Comparison of ENCODE assay signal across 16 cellular contexts in the genomic region with DNA sequence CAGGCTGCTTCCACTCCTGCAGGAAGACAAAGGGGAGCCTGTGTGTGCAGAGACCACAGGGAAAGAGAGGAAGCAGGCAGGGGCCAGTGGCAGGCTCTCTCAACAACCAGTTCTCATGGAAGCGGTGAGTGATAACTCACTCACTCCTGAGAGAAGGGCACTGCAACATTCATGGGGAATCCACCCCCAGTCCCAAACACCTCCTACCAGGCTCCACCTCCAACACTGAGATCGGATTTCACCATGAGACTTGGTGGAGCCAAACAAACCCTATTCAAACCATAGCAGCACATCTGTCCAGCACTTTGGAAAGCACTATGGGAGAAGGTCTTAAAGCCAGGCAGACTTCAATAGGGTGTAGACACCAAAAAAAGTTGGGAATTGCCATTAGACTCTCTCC.
DNase-seq lines count a peak whose midpoint lies in the region; TF ChIP-seq lines count a peak whose summit lies in the region.
"Had no signal": no experiment of that assay in that cellular context is flagged by ENCODE, and none has a peak within 500 bp of the region (broad histone marks: within the 10 kb centered on the region; RNA-seq: fewer than 3 reads in every experiment).

No MANE protein-coding gene starts in this region.

- no peak overlapping the region for H2AK5ac ChIP-seq in mesendoderm (ENCODE audit: low read length)

- no peaks in the 10 kb centered on the region for H3K79me1 ChIP-seq in mesendoderm (ENCODE audit: low read length)

- H2BK5ac ChIP-seq in mesendoderm (ENCODE audit: low read length): no peak overlapping the region

- no peak overlapping the region for H2BK120ac ChIP-seq in mesendoderm (ENCODE audit: low read depth, low read length)

- H4K8ac ChIP-seq in mesendoderm (ENCODE audit: low read depth, low read length): no peak overlapping the region

- no peak for TF ChIP-seq CTCF in epithelial cell of esophagus (IDR thresholded peaks at IDR 0.05; ENCODE audit: insufficient read depth, low read depth, low read length, missing control alignments)

- no peak overlapping the region for H3K23ac ChIP-seq in mesendoderm (ENCODE audit: low read length)

- no peak overlapping the region for H3K4ac ChIP-seq in mesendoderm (ENCODE audit: low read depth, low read length)

- no peak overlapping the region for H3K4me2 ChIP-seq in mesendoderm (ENCODE audit: low read length)
- H3K4me2 ChIP-seq: A549 had no signal

- no peak for TF ChIP-seq EP300 in Ishikawa (IDR thresholded peaks at IDR 0.05; ENCODE audit: borderline replicate concordance)

- TF ChIP-seq RAD21 in Ishikawa (IDR thresholded peaks at IDR 0.05; ENCODE audit: low read depth): no peak

- H3K9ac ChIP-seq in mesendoderm (ENCODE audit: low read length): no peak overlapping the region

- no peaks in the 10 kb centered on the region for H3K79me2 ChIP-seq in mesendoderm (ENCODE audit: control insufficient read depth, insufficient read depth, low read length)

- no peak overlapping the region for H4K5ac ChIP-seq in mesendoderm (ENCODE audit: low read length)

- no peak overlapping the region for H3K18ac ChIP-seq in mesendoderm (ENCODE audit: low read length)

- DNase-seq in NCI-H524 (lab: John Stamatoyannopoulos, UW) (peak; percentile 13 to 15), NCI-H524 treated with DMSO at 0.1 percent for 48 hours (lab: John Stamatoyannopoulos, UW) (no peak), epithelial cell of esophagus (ENCODE audit: low read depth) (peak; percentile 41), mesendoderm (peak; percentile 20), DMS153 (lab: John Stamatoyannopoulos, UW) (no peak), COLO668 (lab: John Stamatoyannopoulos, UW; ENCODE audit: unreplicated experiment) (no peak)
- no peak for DNase-seq in effector CD8-positive, alpha-beta T cell (lab: John Stamatoyannopoulos, UW)
- DNase-seq: COR-L47, DMS79, KG1, NCI-H1436 treated with DMSO at 0.1 percent for 48 hours, NCI-H2029 treated with DMSO at 0.1 percent for 48 hours, NCI-H526 treated with DMSO at 0.1 percent for 48 hours, SW 1271 had no signal

- H2BK15ac ChIP-seq in mesendoderm (replicated peaks; ENCODE audit: low read depth): no peak overlapping the region

- no peaks in the 10 kb centered on the region for H3K4me1 ChIP-seq in mesendoderm (ENCODE audit: control insufficient read depth, low read depth, low read length)
- H3K4me1 ChIP-seq: A549 had no signal

- H3K27ac ChIP-seq in mesendoderm (ENCODE audit: low read depth, low read length): no peak overlapping the region
- H3K27ac ChIP-seq: A549 had no signal

- H3K4me3 ChIP-seq in epithelial cell of esophagus (ENCODE audit: low read length) (no peak overlapping the region), mesendoderm (ENCODE audit: low read length) (no peak overlapping the region)
- H3K4me3 ChIP-seq: A549 had no signal

- no peaks in the 10 kb centered on the region for H3K36me3 ChIP-seq in mesendoderm (ENCODE audit: control insufficient read depth, insufficient read depth, low read length)

- H3K56ac ChIP-seq in mesendoderm (ENCODE audit: low read length): no peak overlapping the region

- no peaks in the 10 kb centered on the region for H3K27me3 ChIP-seq in mesendoderm (ENCODE audit: insufficient read depth, low read length, poor library complexity)

- no CpG with 5 or more reads among the region's 2 CpGs for WGBS in mesendoderm (ENCODE audit: extremely low coverage, insufficient coverage, low lambda C conversion rate)

TF ChIP-seq in Ishikawa, 13 proteins besides CTCF, POLR2A, EP300 and RAD21:
- TF ChIP-seq ZBTB7A (IDR thresholded peaks at IDR 0.05; ENCODE audit: low read depth): no peak
- TF ChIP-seq, protein P1, sequence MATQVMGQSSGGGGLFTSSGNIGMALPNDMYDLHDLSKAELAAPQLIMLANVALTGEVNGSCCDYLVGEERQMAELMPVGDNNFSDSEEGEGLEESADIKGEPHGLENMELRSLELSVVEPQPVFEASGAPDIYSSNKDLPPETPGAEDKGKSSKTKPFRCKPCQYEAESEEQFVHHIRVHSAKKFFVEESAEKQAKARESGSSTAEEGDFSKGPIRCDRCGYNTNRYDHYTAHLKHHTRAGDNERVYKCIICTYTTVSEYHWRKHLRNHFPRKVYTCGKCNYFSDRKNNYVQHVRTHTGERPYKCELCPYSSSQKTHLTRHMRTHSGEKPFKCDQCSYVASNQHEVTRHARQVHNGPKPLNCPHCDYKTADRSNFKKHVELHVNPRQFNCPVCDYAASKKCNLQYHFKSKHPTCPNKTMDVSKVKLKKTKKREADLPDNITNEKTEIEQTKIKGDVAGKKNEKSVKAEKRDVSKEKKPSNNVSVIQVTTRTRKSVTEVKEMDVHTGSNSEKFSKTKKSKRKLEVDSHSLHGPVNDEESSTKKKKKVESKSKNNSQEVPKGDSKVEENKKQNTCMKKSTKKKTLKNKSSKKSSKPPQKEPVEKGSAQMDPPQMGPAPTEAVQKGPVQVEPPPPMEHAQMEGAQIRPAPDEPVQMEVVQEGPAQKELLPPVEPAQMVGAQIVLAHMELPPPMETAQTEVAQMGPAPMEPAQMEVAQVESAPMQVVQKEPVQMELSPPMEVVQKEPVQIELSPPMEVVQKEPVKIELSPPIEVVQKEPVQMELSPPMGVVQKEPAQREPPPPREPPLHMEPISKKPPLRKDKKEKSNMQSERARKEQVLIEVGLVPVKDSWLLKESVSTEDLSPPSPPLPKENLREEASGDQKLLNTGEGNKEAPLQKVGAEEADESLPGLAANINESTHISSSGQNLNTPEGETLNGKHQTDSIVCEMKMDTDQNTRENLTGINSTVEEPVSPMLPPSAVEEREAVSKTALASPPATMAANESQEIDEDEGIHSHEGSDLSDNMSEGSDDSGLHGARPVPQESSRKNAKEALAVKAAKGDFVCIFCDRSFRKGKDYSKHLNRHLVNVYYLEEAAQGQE (IDR thresholded peaks at IDR 0.05; ENCODE audit: low read depth): peak; percentile 40; the same call in 1 of the 2 replicates

Comparison
In these comparisons a context has a peak if more than half of its experiments do, and no peak if none do; other contexts are left out.
1. DNase-seq: peak in NCI-H524 (2 of 2), epithelial cell of esophagus (single experiment) and mesendoderm (single experiment); none in NCI-H524 treated with DMSO at 0.1 percent for 48 hours (single experiment), effector CD8-positive, alpha-beta T cell (single experiment), DMS153 (single experiment) and COLO668 (single experiment).